Comparison of ENCODE assay signal across 8 cellular contexts in the genomic region with DNA sequence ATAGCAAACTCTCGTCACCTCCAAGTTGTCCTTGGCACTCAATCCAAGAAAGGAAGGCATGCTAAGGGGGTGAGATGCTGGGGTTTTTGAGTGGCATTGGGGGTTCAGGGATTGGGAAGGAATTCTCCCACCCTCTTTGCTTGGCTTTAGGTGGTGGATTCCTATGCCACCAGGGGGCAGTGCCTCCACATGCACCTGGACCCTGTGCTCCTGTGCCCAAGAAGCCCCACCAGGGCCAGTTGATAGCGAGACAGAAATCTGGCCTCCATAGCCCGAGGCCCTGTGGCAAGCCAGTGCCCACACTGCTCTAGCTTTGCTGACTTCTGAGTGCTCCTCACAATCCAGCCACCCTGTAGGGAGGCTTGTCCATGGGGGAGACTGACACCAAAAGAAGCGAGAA. TPM values are rescaled to one million over a fixed set of nuclear protein-coding genes. Genes with fewer than 3 reads are reported as not detected.
DNase-seq lines count a peak whose midpoint lies in the region; ATAC-seq and TF ChIP-seq lines count a peak whose summit lies in the region.

No MANE protein-coding gene starts in this region.

- no peak overlapping the region for H3K9ac ChIP-seq in neural cell (ENCODE audit: low read length)

- no peaks in the 10 kb centered on the region for H4K20me1 ChIP-seq in neural cell (ENCODE audit: insufficient read depth)

- H3F3A ChIP-seq in neural cell (ENCODE audit: insufficient read depth, low read length, poor library complexity, severe bottlenecking): no peaks in the 10 kb centered on the region

- no peaks in the 10 kb centered on the region for H3K4me1 Mint-ChIP-seq in activated naive CD4-positive, alpha-beta T cell treated with anti-CD3 and anti-CD28 coated beads for 36 hours (ENCODE audit: low read depth)

- intact Hi-C loops in activated naive CD4-positive, alpha-beta T cell treated with anti-CD3 and anti-CD28 coated beads for 36 hours (cut with micrococcal nuclease): no loop called here

- H3K4me3 Mint-ChIP-seq in activated naive CD4-positive, alpha-beta T cell treated with anti-CD3 and anti-CD28 coated beads for 36 hours: no peak overlapping the region

- H3K9me3 ChIP-seq in neural cell (ENCODE audit: low read length): no peaks in the 10 kb centered on the region

- H3K79me2 ChIP-seq in neural cell (replicated peaks; ENCODE audit: insufficient read depth, low read length): no peaks in the 10 kb centered on the region

- H3K9me2 ChIP-seq in neural cell (ENCODE audit: insufficient read depth, low read length): no peaks in the 10 kb centered on the region

- no peak for TF ChIP-seq RAD21 in neural cell (conservative IDR thresholded peaks at IDR 0.05)

- TF ChIP-seq CTCF in neural cell (IDR thresholded peaks at IDR 0.05; ENCODE audit: poor library complexity, severe bottlenecking): no peak

- H3K36me3 Mint-ChIP-seq in activated naive CD4-positive, alpha-beta T cell treated with anti-CD3 and anti-CD28 coated beads for 36 hours (ENCODE audit: low read depth): no peaks in the 10 kb centered on the region

- DNase-seq in activated naive CD4-positive, alpha-beta T cell treated with anti-CD3 and anti-CD28 coated beads for 36 hours: peak; percentile 10
- no peak for DNase-seq in activated naive CD4-positive, alpha-beta T cell (lab: John Stamatoyannopoulos, UW)
- peak; percentile 59 for DNase-seq in HT-29 (ENCODE audit: low spot score)
- peak; percentile 33 for DNase-seq in astrocyte of the hippocampus (ENCODE audit: low read depth, low spot score)
- no peak for DNase-seq in MV-4-11 (lab: John Stamatoyannopoulos, UW)

- ATAC-seq in GM19328 (IDR thresholded peaks at IDR 0.05; ENCODE audit: unreplicated experiment) (no peak), HG02571 (IDR thresholded peaks at IDR 0.05; ENCODE audit: unreplicated experiment) (no peak)

- H3K36me3 ChIP-seq in neural cell (ENCODE audit: insufficient read depth, low read length): no peaks in the 10 kb centered on the region

- no peaks in the 10 kb centered on the region for H3K9me3 Mint-ChIP-seq in activated naive CD4-positive, alpha-beta T cell treated with anti-CD3 and anti-CD28 coated beads for 36 hours

- no peaks in the 10 kb centered on the region for H3K27me3 ChIP-seq in neural cell (ENCODE audit: insufficient read depth, low read depth, low read length)

- no peak overlapping the region for H2AFZ ChIP-seq in neural cell (ENCODE audit: low read depth, low read length)

- H3K27ac ChIP-seq in neural cell (ENCODE audit: low read length): no peak overlapping the region

- H3K27me3 Mint-ChIP-seq in activated naive CD4-positive, alpha-beta T cell treated with anti-CD3 and anti-CD28 coated beads for 36 hours (ENCODE audit: low read depth): peaks cover 5% of the 10 kb centered on the region

- no peak overlapping the region for H3K4me3 ChIP-seq in neural cell (ENCODE audit: low read length)

- CTCF ChIA-PET in activated naive CD4-positive, alpha-beta T cell treated with anti-CD3 and anti-CD28 coated beads for 36 hours (lab: Charles Lee): interaction anchor here (0.6 to 1.4 kb wide), 2 partner anchors 33 to 794 kb away, joined by 3 read pairs; no protein-coding TSS in a partner anchor

- H3K4me2 ChIP-seq in neural cell (ENCODE audit: low read length): no peak overlapping the region

- no peak for TF ChIP-seq EP300 in neural cell (conservative IDR thresholded peaks at IDR 0.05; ENCODE audit: poor library complexity, severe bottlenecking)

- no peak overlapping the region for H3K27ac Mint-ChIP-seq in activated naive CD4-positive, alpha-beta T cell treated with anti-CD3 and anti-CD28 coated beads for 36 hours

TF ChIP-seq in neural cell, 6 proteins besides CTCF, POLR2A, EP300 and RAD21:
- no peak for TF ChIP-seq MXI1 (conservative IDR thresholded peaks at IDR 0.05; ENCODE audit: poor library complexity, severe bottlenecking)
- peak; percentile 12 for TF ChIP-seq SMC3 (conservative IDR thresholded peaks at IDR 0.05; ENCODE audit: poor library complexity)
TF ChIP-seq in neural cell: peak in this region for 1.

RNA-seq across cellular contexts. Expression of a gene that starts 2.0 kb away (rescaled TPM):
- not detected for total RNA-seq in activated naive CD4-positive, alpha-beta T cell treated with anti-CD3 and anti-CD28 coated beads for 36 hours
- total RNA-seq in HT-29 (2014; rRNA removed; shearing (Covaris generic)): not detected in 2 replicates
- polyA plus RNA-seq in neural cell: not detected in 2 replicates
- polyA minus RNA-seq in neural cell: not detected in 2 replicates

RNA-seq across cellular contexts. Expression of a gene that starts 18.6 kb away (rescaled TPM):
- not detected for total RNA-seq in activated naive CD4-positive, alpha-beta T cell treated with anti-CD3 and anti-CD28 coated beads for 36 hours
- total RNA-seq in HT-29 (2014; rRNA removed; shearing (Covaris generic)): not detected in 2 replicates
- polyA plus RNA-seq in neural cell: not detected in 2 replicates
- 0.24 and 3.6 TPM in 2 replicates for polyA minus RNA-seq in neural cell

RNA-seq across cellular contexts. Expression of a gene that starts 20.7 kb away (rescaled TPM):
- total RNA-seq in activated naive CD4-positive, alpha-beta T cell treated with anti-CD3 and anti-CD28 coated beads for 36 hours: not detected
- not detected in 2 replicates for total RNA-seq in HT-29 (2014; rRNA removed; shearing (Covaris generic))
- not detected in 2 replicates for polyA plus RNA-seq in neural cell
- polyA minus RNA-seq in neural cell: not detected in 2 replicates

Comparison
In these comparisons a context has a peak if more than half of its experiments do, and no peak if none do; other contexts are left out.
1. DNase-seq: peak in activated naive CD4-positive, alpha-beta T cell treated with anti-CD3 and anti-CD28 coated beads for 36 hours (single experiment), HT-29 (single experiment) and astrocyte of the hippocampus (single experiment); none in activated naive CD4-positive, alpha-beta T cell (0 of 4) and MV-4-11 (single experiment).